ENCODE assay signal across 8 cellular contexts in genomic region chr1:63367218-63368103, GRCh38. TPM values are rescaled to one million over a fixed set of nuclear protein-coding genes. Genes with fewer than 3 reads are reported as not detected.
DNase-seq lines count a peak whose midpoint lies in the region; ATAC-seq and TF ChIP-seq lines count a peak whose summit lies in the region.

ALG6 (plus strand) TSS chr1:63367627; CDS start chr1:63370978, 3,351 bp downstream.

- peak within 1 kb of the TSS; percentile 82 to 98 (median 86) for H3K4me3 ChIP-seq in spleen

- peak in 1 of 3 donors; percentile 73 for TF ChIP-seq POLR2A in spleen (IDR thresholded peaks at IDR 0.05)

- TF ChIP-seq CTCF in AG09319 (IDR thresholded peaks at IDR 0.05; ENCODE audit: low read depth, low read length), result peak; percentile 26
- peak in 6 of 11 experiments; percentile 6 to 36 (median 16) for TF ChIP-seq CTCF in spleen (IDR thresholded peaks at IDR 0.05 in 8 of 11, conservative IDR thresholded peaks at IDR 0.05 in 3 of 11)

- peaks cover 5 to 26% (median 18%) of the 10 kb centered on the region in 6 donors for H3K4me1 ChIP-seq in spleen

- peak; percentile 81 for DNase-seq in AG09319 (ENCODE audit: extremely low read depth, low read depth)
- peak; percentile 92 for DNase-seq in NCI-H226
- DNase-seq in activated CD4-positive, CD25-positive, alpha-beta regulatory T cell (lab: John Stamatoyannopoulos, UW), result peak; percentile 76 to 89 (median 86)
- peak; percentile 83 for DNase-seq in central memory CD4-positive, alpha-beta T cell
- peak; percentile 92 for DNase-seq in inferior parietal cortex (ENCODE audit: extremely low spot score)
- peak; percentile 99 for DNase-seq in spleen

- 1 to 2% (median 1%) methylated on average over 43 to 77 of the region's 77 CpGs for WGBS in spleen, 5 donors

- H3K9me3 ChIP-seq in spleen, result no peaks in the 10 kb centered on the region

- H3K27ac ChIP-seq in spleen, result peak within 1 kb of the TSS; percentile 80 to 93 (median 86)

- intact Hi-C loops in spleen (cut with DNase I; ENCODE audit: low total_unique reads), result no loop called here

- peaks cover 0 to 21% (median 16%) of the 10 kb centered on the region in 6 donors for H3K36me3 ChIP-seq in spleen

- H3K27me3 ChIP-seq in spleen (replicated peaks in 1 of 7), result no peaks in the 10 kb centered on the region

- ATAC-seq in GM19025 (IDR thresholded peaks at IDR 0.05; ENCODE audit: low read depth, unreplicated experiment) (peak; percentile 92), HG03280 (IDR thresholded peaks at IDR 0.05; ENCODE audit: unreplicated experiment) (peak; percentile 95)

RNA-seq across cellular contexts. Expression of gene ALG6, which starts in this region (rescaled TPM):
- total RNA-seq in spleen, result 10 to 100 TPM; 14.5 to 21.9 (median 18.3) TPM
- polyA plus RNA-seq in spleen, result 10 to 100 TPM; 17.8 to 29.4 (median 20.8) TPM

Comparison
In these comparisons a context has a peak if more than half of its experiments do, and no peak if none do; other contexts are left out.
1. Peak in every context shown above with its lines: DNase-seq, ATAC-seq, H3K4me3 ChIP-seq and H3K27ac ChIP-seq.